In the genomic region with DNA sequence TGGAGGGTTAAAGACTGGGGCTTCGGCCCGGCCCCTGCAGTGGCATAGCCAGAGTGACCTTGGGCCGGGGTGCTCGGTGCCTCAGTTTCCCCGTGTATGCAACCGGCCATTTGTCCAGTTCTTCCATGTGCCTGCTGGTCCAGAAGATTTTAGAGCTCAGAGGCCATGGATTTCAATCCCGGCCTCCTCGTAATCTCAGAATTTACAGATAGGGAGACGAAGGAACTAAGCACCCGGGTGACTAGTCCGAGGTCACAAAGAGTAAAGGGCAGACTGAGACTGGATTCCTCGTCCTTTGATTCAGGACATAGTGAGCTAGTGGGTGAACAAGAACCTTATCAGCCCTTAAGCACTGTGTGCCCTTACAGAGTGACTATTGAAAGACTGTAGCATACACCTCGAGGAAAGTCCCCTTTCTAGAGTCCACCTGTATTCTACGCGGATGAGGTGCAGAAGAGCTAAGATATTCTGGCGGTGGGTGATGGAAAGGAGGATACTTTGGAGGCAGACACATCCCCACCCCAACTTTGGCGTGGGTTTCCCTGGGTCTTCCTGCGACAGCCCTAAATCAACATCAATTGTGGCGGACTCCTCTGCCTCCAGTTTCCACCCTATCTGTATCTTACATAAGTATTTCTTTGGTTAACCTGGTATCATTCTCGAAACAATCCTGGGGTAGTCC, we compare ENCODE assay signal across 8 cellular contexts. TPM values are rescaled to one million over a fixed set of nuclear protein-coding genes. Genes with fewer than 3 reads are reported as not detected.
DNase-seq lines count a peak whose midpoint lies in the region; ATAC-seq and TF ChIP-seq lines count a peak whose summit lies in the region.

No MANE protein-coding gene starts in this region.

- TF ChIP-seq CTCF in heart right ventricle (IDR thresholded peaks at IDR 0.05), result no peak

- H3K27ac ChIP-seq in heart right ventricle, result peak overlapping the region; percentile 44 to 96 (median 88)

- no peak for DNase-seq in Right ventricle myocardium superior
- no peak for DNase-seq in Right ventricle myocardium inferior (ENCODE audit: missing footprints)
- DNase-seq in activated CD8-positive, alpha-beta T cell treated with anti-CD3 and anti-CD28 coated beads, Interleukin-2, amount 10 ng/mL, durations not matched to agents 7 days and 5 days, result no peak
- no peak for DNase-seq in heart right ventricle
- DNase-seq in sciatic nerve (ENCODE audit: low spot score), result no peak
- no peak for DNase-seq in cortex of kidney (lab: John Stamatoyannopoulos, UW)
- DNase-seq in ACHN, result no peak

- no peaks in the 10 kb centered on the region for H3K9me3 Mint-ChIP-seq in activated CD8-positive, alpha-beta T cell treated with anti-CD3 and anti-CD28 coated beads, Interleukin-2, amount 10 ng/mL, durations not matched to agents 7 days and 5 days (ENCODE audit: insufficient read depth)

- H3K4me3 Mint-ChIP-seq in activated CD8-positive, alpha-beta T cell treated with anti-CD3 and anti-CD28 coated beads, Interleukin-2, amount 10 ng/mL, durations not matched to agents 7 days and 5 days, result peak overlapping the region; percentile 88

- H3K9me3 ChIP-seq in heart right ventricle, result no peaks in the 10 kb centered on the region

- peaks cover 9% of the 10 kb centered on the region for H3K36me3 Mint-ChIP-seq in activated CD8-positive, alpha-beta T cell treated with anti-CD3 and anti-CD28 coated beads, Interleukin-2, amount 10 ng/mL, durations not matched to agents 7 days and 5 days (ENCODE audit: low read depth)

- peaks cover 34% of the 10 kb centered on the region for H3K4me1 Mint-ChIP-seq in activated CD8-positive, alpha-beta T cell treated with anti-CD3 and anti-CD28 coated beads, Interleukin-2, amount 10 ng/mL, durations not matched to agents 7 days and 5 days (ENCODE audit: low read depth)

- H3K4me1 ChIP-seq in heart right ventricle, result peaks cover 11 to 83% (median 53%) of the 10 kb centered on the region in 9 donors

- intact Hi-C loops in Right ventricle myocardium superior (cut with DNase I), result no loop called here
- intact Hi-C loops in Right ventricle myocardium inferior (cut with DNase I), result loop anchor here (2.0 kb wide), 1 partner anchor 53 kb away; the partner anchor contains the start of genes CDC26 and PRPF4
- intact Hi-C loops in heart right ventricle (cut with DNase I), result loop anchor here in 4 of 10 donors (2.0 to 5.0 kb wide), 4 partner anchors 53 to 370 kb away; partner anchors contain the start of genes CDC26 (in 4 of the 4), PRPF4 (in 4 of the 4) and SLC31A2 (in 1 of the 4)
- intact Hi-C loops in sciatic nerve (cut with DNase I), result no loop called here

- peak overlapping the region; percentile 62 to 93 (median 86) for H3K4me3 ChIP-seq in heart right ventricle

- in situ Hi-C loops in ACHN (cut with HindIII; ENCODE audit: low pct_ligation_motif_present, low pct_unique_long_range_greater_than_20kb, low sequenced_read_pairs), result no loop called here

- peak; percentile 10 for ATAC-seq in Right ventricle myocardium superior (ENCODE audit: poor library complexity)
- no peak for ATAC-seq in Right ventricle myocardium inferior
- ATAC-seq in activated CD8-positive, alpha-beta T cell treated with anti-CD3 and anti-CD28 coated beads, Interleukin-2, amount 10 ng/mL, durations not matched to agents 7 days and 5 days, result no peak
- peak in 5 of 8 donors; percentile 6 to 41 (median 30) for ATAC-seq in heart right ventricle
- peak; percentile 21 for ATAC-seq in sciatic nerve
- ATAC-seq in HG02759 (IDR thresholded peaks at IDR 0.05; ENCODE audit: unreplicated experiment), result no peak

- 8 to 13% methylated on average over 20 of the region's 20 CpGs for WGBS in heart right ventricle, 2 donors

- no peaks in the 10 kb centered on the region for H3K27me3 Mint-ChIP-seq in activated CD8-positive, alpha-beta T cell treated with anti-CD3 and anti-CD28 coated beads, Interleukin-2, amount 10 ng/mL, durations not matched to agents 7 days and 5 days (ENCODE audit: low read depth)

- peak overlapping the region; percentile 94 for H3K27ac Mint-ChIP-seq in activated CD8-positive, alpha-beta T cell treated with anti-CD3 and anti-CD28 coated beads, Interleukin-2, amount 10 ng/mL, durations not matched to agents 7 days and 5 days

- POLR2A ChIA-PET in activated CD8-positive, alpha-beta T cell treated with anti-CD3 and anti-CD28 coated beads, Interleukin-2, amount 10 ng/mL, durations not matched to agents 7 days and 5 days (lab: Charles Lee), result interaction anchor here (0.6 to 3.3 kb wide), 5 partner anchors 10 to 115 kb away, joined by 3 to 27 read pairs (median 4); no protein-coding TSS in a partner anchor

- no peaks in the 10 kb centered on the region for H3K27me3 ChIP-seq in heart right ventricle

- CTCF ChIA-PET in activated CD8-positive, alpha-beta T cell treated with anti-CD3 and anti-CD28 coated beads, Interleukin-2, amount 10 ng/mL, durations not matched to agents 7 days and 5 days (lab: Charles Lee), result interaction anchor here (0.8 to 4.9 kb wide), 8 partner anchors 10 to 434 kb away, joined by 3 to 41 read pairs (median 5); partner anchors contain the start of genes C9orf43, CDC26, POLE3 and PRPF4

- peaks cover 0 to 16% (median 0%) of the 10 kb centered on the region in 9 donors for H3K36me3 ChIP-seq in heart right ventricle

RNA-seq across cellular contexts. Expression of gene SLC31A1, which starts 0.6 kb away (rescaled TPM):
- total RNA-seq in Right ventricle myocardium superior, result 9.4 TPM
- total RNA-seq in Right ventricle myocardium inferior, result 12.0 TPM
- 10 to 100 TPM in 1 of 2 experiments, 1 to 10 TPM in 1; 9.5 to 10.2 TPM for total RNA-seq in activated CD8-positive, alpha-beta T cell treated with anti-CD3 and anti-CD28 coated beads, Interleukin-2, amount 10 ng/mL, durations not matched to agents 7 days and 5 days
- total RNA-seq in heart right ventricle, result 10 to 100 TPM in 7 of 10 donors, 1 to 10 TPM in 3; 9.3 to 18.4 (median 10.9) TPM
- 10 to 100 TPM in 1 of 2 donors, 1 to 10 TPM in 1; 3.6 to 13.0 TPM for polyA plus RNA-seq in heart right ventricle
- total RNA-seq in sciatic nerve, result 13.2 TPM

RNA-seq across cellular contexts. Expression of gene FKBP15, which starts 0.9 kb away (rescaled TPM):
- total RNA-seq in Right ventricle myocardium superior, result 18.1 TPM
- 19.4 TPM for total RNA-seq in Right ventricle myocardium inferior
- 10 to 100 TPM; 34.5 to 36.3 TPM for total RNA-seq in activated CD8-positive, alpha-beta T cell treated with anti-CD3 and anti-CD28 coated beads, Interleukin-2, amount 10 ng/mL, durations not matched to agents 7 days and 5 days
- total RNA-seq in heart right ventricle, result 10 to 100 TPM; 16.3 to 27.9 (median 20.1) TPM
- polyA plus RNA-seq in heart right ventricle, result 10 to 100 TPM; 10.7 to 12.4 TPM
- 36.4 TPM for total RNA-seq in sciatic nerve

RNA-seq across cellular contexts. Expression of gene CDC26, which starts 53.4 kb away (rescaled TPM):
- total RNA-seq in Right ventricle myocardium superior (40.1 TPM), Right ventricle myocardium inferior (38.3 TPM), heart right ventricle (10 to 100 TPM; 26.7 to 39.7 (median 30.8) TPM), sciatic nerve (28.2 TPM)
- 10 to 100 TPM; 26.1 to 28.9 TPM for total RNA-seq in activated CD8-positive, alpha-beta T cell treated with anti-CD3 and anti-CD28 coated beads, Interleukin-2, amount 10 ng/mL, durations not matched to agents 7 days and 5 days
- polyA plus RNA-seq in heart right ventricle, result 10 to 100 TPM; 24.6 to 48.8 TPM

RNA-seq across cellular contexts. Expression of gene PRPF4, which starts 53.5 kb away (rescaled TPM):
- total RNA-seq in Right ventricle myocardium superior (11.0 TPM), Right ventricle myocardium inferior (11.0 TPM), heart right ventricle (10 to 100 TPM; 10.7 to 17.2 (median 13.3) TPM), sciatic nerve (16.3 TPM)
- 10 to 100 TPM; 33.3 to 37.3 TPM for total RNA-seq in activated CD8-positive, alpha-beta T cell treated with anti-CD3 and anti-CD28 coated beads, Interleukin-2, amount 10 ng/mL, durations not matched to agents 7 days and 5 days
- 10 to 100 TPM in 1 of 2 donors, 1 to 10 TPM in 1; 5.3 to 13.7 TPM for polyA plus RNA-seq in heart right ventricle

Comparison
In these comparisons a context has a peak if more than half of its experiments do, and no peak if none do; other contexts are left out.
1. ATAC-seq: peak in Right ventricle myocardium superior (single experiment), heart right ventricle (5 of 8) and sciatic nerve (single experiment); none in Right ventricle myocardium inferior (single experiment), activated CD8-positive, alpha-beta T cell treated with anti-CD3 and anti-CD28 coated beads, Interleukin-2, amount 10 ng/mL, durations not matched to agents 7 days and 5 days (single experiment) and HG02759 (single experiment).